ENCODE assay signal across 19 cellular contexts in genomic region chr16:64408699-64409098, GRCh38.
A peak's percentile ranks its signal among the peaks of the same experiment; 100 is the strongest.
DNase-seq lines count a peak whose midpoint lies in the region; ATAC-seq and TF ChIP-seq lines count a peak whose summit lies in the region.
"Had no signal": no experiment of that assay in that cellular context is flagged by ENCODE, and none has a peak within 500 bp of the region (broad histone marks: within the 10 kb centered on the region; RNA-seq: fewer than 3 reads in every experiment).

No MANE protein-coding gene starts in this region.

- H3K27me3 Mint-ChIP-seq in GM23338 (ENCODE audit: insufficient read depth, low read depth, poor library complexity) (no peaks in the 10 kb centered on the region), neural progenitor cell (ENCODE audit: insufficient read depth, low read depth) (peaks cover 3% of the 10 kb centered on the region)
- H3K27me3 Mint-ChIP-seq: B cell, T-cell had no signal

- no peak overlapping the region for H3K4me3 Mint-ChIP-seq in GM23338
- no peak overlapping the region for H3K4me3 Mint-ChIP-seq in neural progenitor cell
- H3K4me3 Mint-ChIP-seq: B cell, T-cell had no signal

- no peak overlapping the region for H3K4me3 ChIP-seq in GM23338
- H3K4me3 ChIP-seq in epithelial cell of proximal tubule (ENCODE audit: low read depth, low read length): no peak overlapping the region
- H3K4me3 ChIP-seq in neural progenitor cell: no peak overlapping the region
- H3K4me3 ChIP-seq in upper lobe of left lung: no peak overlapping the region
- H3K4me3 ChIP-seq: PC-9 had no signal

- H3K36me3 ChIP-seq in GM23338 (ENCODE audit: insufficient read depth) (no peaks in the 10 kb centered on the region), neural progenitor cell (no peaks in the 10 kb centered on the region), upper lobe of left lung (no peaks in the 10 kb centered on the region)

- H3K27me3 ChIP-seq in GM23338 (ENCODE audit: insufficient read depth) (no peaks in the 10 kb centered on the region), neural progenitor cell (no peaks in the 10 kb centered on the region), upper lobe of left lung (no peaks in the 10 kb centered on the region)

- H4K20me1 ChIP-seq in GM23338 (replicated peaks; ENCODE audit: insufficient read depth): no peaks in the 10 kb centered on the region
- no peaks in the 10 kb centered on the region for H4K20me1 ChIP-seq in neural progenitor cell (ENCODE audit: low read depth)

- H3K79me2 ChIP-seq in GM23338 (replicated peaks; ENCODE audit: insufficient read depth): no peaks in the 10 kb centered on the region
- H3K79me2 ChIP-seq in neural progenitor cell (ENCODE audit: low read depth): no peaks in the 10 kb centered on the region

- TF ChIP-seq POLR2A in upper lobe of left lung (IDR thresholded peaks at IDR 0.05): no peak

- no peak for TF ChIP-seq EP300 in upper lobe of left lung (IDR thresholded peaks at IDR 0.05)

- no peak overlapping the region for H3K27ac Mint-ChIP-seq in GM23338
- H3K27ac Mint-ChIP-seq in neural progenitor cell: no peak overlapping the region
- H3K27ac Mint-ChIP-seq: B cell, T-cell had no signal

- no peak overlapping the region for H3K9ac ChIP-seq in neural progenitor cell
- H3K9ac ChIP-seq: KMS-11 had no signal

- H3K4me1 ChIP-seq in GM23338 (ENCODE audit: insufficient read depth): no peaks in the 10 kb centered on the region
- H3K4me1 ChIP-seq in neural progenitor cell: peaks cover 9% of the 10 kb centered on the region
- peaks cover 0 to 6% (median 0%) of the 10 kb centered on the region in 4 donors for H3K4me1 ChIP-seq in upper lobe of left lung

- WGBS in upper lobe of left lung, 2 donors: 33 to 66% methylated on average over 1 of the region's 1 CpG

- H3F3A ChIP-seq in GM23338 (replicated peaks; ENCODE audit: low read depth) (no peaks in the 10 kb centered on the region), neural progenitor cell (ENCODE audit: low read depth) (no peaks in the 10 kb centered on the region)

- H3K9me3 Mint-ChIP-seq in GM23338: no peaks in the 10 kb centered on the region
- H3K9me3 Mint-ChIP-seq in neural progenitor cell: peaks cover 3% of the 10 kb centered on the region

- TF ChIP-seq CTCF in GM23338 (conservative IDR thresholded peaks at IDR 0.05; ENCODE audit: low read depth in 2 of 2): peak; percentile 42 to 54
- peak; percentile 21 for TF ChIP-seq CTCF in epithelial cell of proximal tubule (conservative IDR thresholded peaks at IDR 0.05; ENCODE audit: low read depth, low read length)
- TF ChIP-seq CTCF in neural progenitor cell (IDR thresholded peaks at IDR 0.05): peak; percentile 37
- TF ChIP-seq CTCF in upper lobe of left lung (IDR thresholded peaks at IDR 0.05): no peak

- no peak overlapping the region for H2AFZ ChIP-seq in GM23338
- H2AFZ ChIP-seq in neural progenitor cell (replicated peaks): no peak overlapping the region
- H2AFZ ChIP-seq: PC-9 had no signal

- no peaks in the 10 kb centered on the region for H3K9me2 ChIP-seq in GM23338 (ENCODE audit: insufficient read depth)

- H3K4me2 ChIP-seq in GM23338 (no peak overlapping the region), neural progenitor cell (no peak overlapping the region)
- H3K4me2 ChIP-seq: KMS-11, PC-9 had no signal

- H3K9me3 ChIP-seq in neural progenitor cell (ENCODE audit: low read depth) (no peaks in the 10 kb centered on the region), upper lobe of left lung (no peaks in the 10 kb centered on the region)

- H3K4me1 Mint-ChIP-seq in GM23338 (no peaks in the 10 kb centered on the region; the same call in 2 of the 3 replicates), neural progenitor cell (peaks cover 12% of the 10 kb centered on the region)
- H3K4me1 Mint-ChIP-seq: B cell, T-cell had no signal

- ATAC-seq in GM23338 (no peak), upper lobe of left lung (ENCODE audit: low FRiP score in 2 of 2) (no peak)
- ATAC-seq: SK-N-SH treated with all-trans-retinoic acid at 6 μM for 48 hours, T-cell had no signal

- H3K36me3 Mint-ChIP-seq in GM23338 (ENCODE audit: low read depth) (no peaks in the 10 kb centered on the region), neural progenitor cell (peaks cover 2% of the 10 kb centered on the region)
- H3K36me3 Mint-ChIP-seq: T-cell had no signal

- DNase-seq in GM23338 (ENCODE audit: low spot score) (peak; percentile 60), SK-MEL-5 (ENCODE audit: low read depth, low spot score) (peak; percentile 24), epithelial cell of proximal tubule (ENCODE audit: low read depth) (no peak), neural progenitor cell (ENCODE audit: low spot score) (no peak), NCI-H1048 (lab: John Stamatoyannopoulos, UW) (no peak), upper lobe of left lung (no peak), AG20443 (ENCODE audit: low spot score) (no peak)
- DNase-seq: EL, GF-D8, H7, NCI-H1694, NCI-H446, NCI-H526, PC-9, SIG-M5, T-cell had no signal

- H3K27ac ChIP-seq in GM23338 (ENCODE audit: low read depth): no peak overlapping the region
- no peak overlapping the region for H3K27ac ChIP-seq in neural progenitor cell
- no peak overlapping the region for H3K27ac ChIP-seq in upper lobe of left lung
- H3K27ac ChIP-seq: KMS-11, PC-9 had no signal

- in situ Hi-C loops in SK-MEL-5 (cut with HindIII; ENCODE audit: low pct_unique_long_range_greater_than_20kb, low sequenced_read_pairs): no loop called here

TF ChIP-seq in GM23338, 12 proteins besides CTCF, POLR2A, EP300 and RAD21 (continues in another document):
- TF ChIP-seq NANOG (IDR thresholded peaks at IDR 0.05; ENCODE audit: borderline replicate concordance) (no peak), EZH2 (IDR thresholded peaks at IDR 0.05; ENCODE audit: low read depth, unreplicated experiment) (no peak), ZNF331 (CRISPR knock-in tag; IDR thresholded peaks at IDR 0.05; ENCODE audit: low read depth) (no peak), JUNB (IDR thresholded peaks at IDR 0.05; ENCODE audit: unreplicated experiment) (no peak), ETS1 (IDR thresholded peaks at IDR 0.05) (no peak)

Comparison
In these comparisons a context has a peak if more than half of its experiments do, and no peak if none do; other contexts are left out.
1. DNase-seq: peak in GM23338 (single experiment) and SK-MEL-5 (single experiment); none in epithelial cell of proximal tubule (single experiment), neural progenitor cell (single experiment), NCI-H1048 (single experiment), upper lobe of left lung (0 of 2) and AG20443 (single experiment).
2. CTCF ChIP-seq: peak in GM23338 (2 of 2), epithelial cell of proximal tubule (single experiment) and neural progenitor cell (single experiment); none in upper lobe of left lung (0 of 6).